Comparison of ENCODE assay signal across 8 cellular contexts in the genomic region with DNA sequence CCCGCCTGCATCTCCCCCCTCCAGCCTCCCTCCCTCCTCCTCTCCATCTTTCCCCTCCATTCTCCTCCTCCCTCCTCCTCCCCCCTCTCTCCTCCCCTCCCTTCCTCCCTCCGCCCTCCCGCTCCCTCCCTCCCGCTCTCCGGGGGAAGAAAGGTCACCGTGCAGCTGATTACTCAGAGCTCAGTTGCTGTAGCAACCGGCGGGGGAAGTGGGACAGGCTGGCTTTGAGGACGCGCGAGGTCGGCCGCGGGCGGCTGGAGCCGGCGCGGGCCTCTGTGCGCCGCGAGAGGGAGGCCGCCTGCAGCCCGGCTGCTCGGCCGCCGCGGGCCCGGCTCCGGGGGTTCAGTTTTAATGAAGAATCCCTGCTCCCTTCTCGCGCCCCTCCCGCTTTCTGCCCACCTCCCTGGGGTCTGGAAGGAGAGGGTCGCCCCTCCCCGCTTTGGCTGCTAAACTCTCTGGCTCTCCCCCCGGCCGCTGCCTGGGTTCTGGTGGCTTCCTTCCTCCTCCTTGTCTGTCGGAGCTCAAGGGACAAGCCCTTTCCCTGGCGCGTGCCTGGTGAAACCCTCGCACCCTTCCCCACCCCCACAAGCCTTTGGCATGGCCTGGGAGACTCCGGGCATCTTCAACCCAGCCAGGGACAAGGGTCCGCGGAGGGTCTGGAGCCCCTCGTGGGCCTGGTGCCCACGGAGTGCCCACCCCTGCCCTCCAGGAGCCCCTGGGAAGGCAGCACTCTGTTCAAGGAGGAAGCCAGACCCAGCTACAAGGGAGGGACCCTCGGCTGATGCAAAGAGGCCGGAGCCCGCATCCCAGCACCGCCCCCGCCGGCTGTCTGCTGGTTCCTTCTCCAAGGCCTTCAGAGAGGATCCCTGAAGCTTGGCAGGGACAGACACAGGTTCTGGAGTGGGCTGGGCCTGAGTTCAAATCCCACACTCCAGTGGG.
A peak's percentile ranks its signal among the peaks of the same experiment; 100 is the strongest.
DNase-seq lines count a peak whose midpoint lies in the region; ATAC-seq and TF ChIP-seq lines count a peak whose summit lies in the region.

No MANE protein-coding gene starts in this region.

- peak overlapping the region; percentile 93 for H3K9ac ChIP-seq in smooth muscle cell (ENCODE audit: low read depth)

- no peaks in the 10 kb centered on the region for H3K27me3 ChIP-seq in smooth muscle cell (ENCODE audit: low read depth)

- peak overlapping the region; percentile 68 for H2AFZ ChIP-seq in smooth muscle cell (ENCODE audit: low read depth)

- TF ChIP-seq CTCF in GM13977 (IDR thresholded peaks at IDR 0.05; ENCODE audit: extremely low read depth, insufficient read depth, missing control alignments) (peak; percentile 30), smooth muscle cell (IDR thresholded peaks at IDR 0.05; ENCODE audit: borderline replicate concordance, insufficient read depth, poor library complexity, severe bottlenecking) (peak; percentile 7)

- peaks cover 46% of the 10 kb centered on the region for H3K4me1 ChIP-seq in smooth muscle cell (ENCODE audit: low read depth)

- H3K9me3 ChIP-seq in smooth muscle cell (replicated peaks; ENCODE audit: low read depth) = no peaks in the 10 kb centered on the region

- no peaks in the 10 kb centered on the region for H3K79me2 ChIP-seq in smooth muscle cell (ENCODE audit: low read depth)

- H4K20me1 ChIP-seq in smooth muscle cell (ENCODE audit: low read depth) = no peaks in the 10 kb centered on the region

- peak; percentile 63 for ATAC-seq in HG03097 (IDR thresholded peaks at IDR 0.05; ENCODE audit: low FRiP score, unreplicated experiment)

- H3K27ac ChIP-seq in caudate nucleus (ENCODE audit: low read depth, low read length) (peak overlapping the region; percentile 99), smooth muscle cell (ENCODE audit: low read depth) (peak overlapping the region; percentile 99)

- H3K36me3 ChIP-seq in smooth muscle cell (ENCODE audit: low read depth) = no peaks in the 10 kb centered on the region

- WGBS in smooth muscle cell (ENCODE audit: low lambda C conversion rate) = 3% methylated on average over 45 of the region's 51 CpGs

- H3K4me3 ChIP-seq in smooth muscle cell = peak overlapping the region; percentile 43

- H3F3A ChIP-seq in smooth muscle cell (ENCODE audit: low read depth) = peaks cover 19% of the 10 kb centered on the region

- in situ Hi-C loops in GM13977 (cut with MboI; ENCODE audit: low pct_unique_long_range_greater_than_20kb, low sequenced_read_pairs, unreplicated experiment) = no loop called here

- peak overlapping the region; percentile 86 for H3K4me2 ChIP-seq in smooth muscle cell

- peak; percentile 98 for DNase-seq in GM13977 (ENCODE audit: low spot score)
- peak; percentile 96 for DNase-seq in NCI-H2227 (lab: John Stamatoyannopoulos, UW; ENCODE audit: unreplicated experiment)
- DNase-seq in activated CD4-positive, CD25-positive, alpha-beta regulatory T cell treated with anti-CD3 and anti-CD28 coated beads, Interleukin-2, amount 50 U/mL, for 16 hours (ENCODE audit: low read depth, low spot score) = peak; percentile 65
- peak in 60 of 61 donors; percentile 71 to 99 (median 95) for DNase-seq in caudate nucleus (lab: John Stamatoyannopoulos, UW)
- DNase-seq in inferior parietal cortex (ENCODE audit: extremely low spot score) = peak; percentile 95
- DNase-seq in smooth muscle cell (lab: John Stamatoyannopoulos, UW; ENCODE audit: unreplicated experiment) = peak; percentile 79
- no peak for DNase-seq in DMS114 treated with DMSO at 0.1 percent for 48 hours (lab: John Stamatoyannopoulos, UW; ENCODE audit: unreplicated experiment)
